Comparison of ENCODE assay signal across 8 cellular contexts in genomic region chr5:150562832-150563231, GRCh38. TPM values are rescaled to one million over a fixed set of nuclear protein-coding genes. Genes with fewer than 3 reads are reported as not detected.
DNase-seq lines count a peak whose midpoint lies in the region; ATAC-seq and TF ChIP-seq lines count a peak whose summit lies in the region.

No MANE protein-coding gene starts in this region.

- no peaks in the 10 kb centered on the region for H3K27me3 Mint-ChIP-seq in activated naive CD8-positive, alpha-beta T cell treated with anti-CD3 and anti-CD28 coated beads, Interleukin-2, amount 50 U/mL, for 24 hours
- peaks cover 4% of the 10 kb centered on the region for H3K27me3 Mint-ChIP-seq in activated naive CD8-positive, alpha-beta T cell treated with anti-CD3 and anti-CD28 coated beads for 36 hours
- H3K27me3 Mint-ChIP-seq in activated CD8-positive, alpha-beta T cell treated with anti-CD3 and anti-CD28 coated beads, Interleukin-2, amount 10 ng/mL, durations not matched to agents 7 days and 5 days (ENCODE audit: low read depth), result peaks cover 2% of the 10 kb centered on the region

- H3K4me3 ChIP-seq in left lung, result no peak overlapping the region

- ATAC-seq in activated naive CD8-positive, alpha-beta T cell treated with anti-CD3 and anti-CD28 coated beads, Interleukin-2, amount 50 U/mL, for 24 hours, result no peak
- ATAC-seq in activated CD8-positive, alpha-beta T cell treated with anti-CD3 and anti-CD28 coated beads, Interleukin-2, amount 10 ng/mL, durations not matched to agents 7 days and 5 days, result no peak
- no peak for ATAC-seq in left lung

- H3K9me3 Mint-ChIP-seq in activated naive CD8-positive, alpha-beta T cell treated with anti-CD3 and anti-CD28 coated beads, Interleukin-2, amount 50 U/mL, for 24 hours, result no peaks in the 10 kb centered on the region
- H3K9me3 Mint-ChIP-seq in activated naive CD8-positive, alpha-beta T cell treated with anti-CD3 and anti-CD28 coated beads for 36 hours, result no peaks in the 10 kb centered on the region
- no peaks in the 10 kb centered on the region for H3K9me3 Mint-ChIP-seq in activated CD8-positive, alpha-beta T cell treated with anti-CD3 and anti-CD28 coated beads, Interleukin-2, amount 10 ng/mL, durations not matched to agents 7 days and 5 days (ENCODE audit: insufficient read depth)

- no peaks in the 10 kb centered on the region for H3K4me1 Mint-ChIP-seq in activated naive CD8-positive, alpha-beta T cell treated with anti-CD3 and anti-CD28 coated beads, Interleukin-2, amount 50 U/mL, for 24 hours
- H3K4me1 Mint-ChIP-seq in activated naive CD8-positive, alpha-beta T cell treated with anti-CD3 and anti-CD28 coated beads for 36 hours, result peaks cover 2% of the 10 kb centered on the region
- peaks cover 4% of the 10 kb centered on the region for H3K4me1 Mint-ChIP-seq in activated CD8-positive, alpha-beta T cell treated with anti-CD3 and anti-CD28 coated beads, Interleukin-2, amount 10 ng/mL, durations not matched to agents 7 days and 5 days (ENCODE audit: low read depth)

- CTCF ChIA-PET in activated CD8-positive, alpha-beta T cell treated with anti-CD3 and anti-CD28 coated beads, Interleukin-2, amount 10 ng/mL, durations not matched to agents 7 days and 5 days (lab: Charles Lee), result interaction anchor here (0.7 to 2.7 kb wide), 4 partner anchors 14 to 289 kb away, joined by 3 to 9 read pairs (median 4); partner anchors contain the start of genes IRGM and SMIM3

- peak; percentile 35 to 46 for TF ChIP-seq CTCF in left lung (IDR thresholded peaks at IDR 0.05)

- no peaks in the 10 kb centered on the region for H3K27me3 ChIP-seq in left lung

- H3K27ac ChIP-seq in left lung, result no peak overlapping the region

- POLR2A ChIA-PET in activated CD8-positive, alpha-beta T cell treated with anti-CD3 and anti-CD28 coated beads, Interleukin-2, amount 10 ng/mL, durations not matched to agents 7 days and 5 days (lab: Charles Lee), result no interaction called here

- DNase-seq in activated naive CD8-positive, alpha-beta T cell treated with anti-CD3 and anti-CD28 coated beads, Interleukin-2, amount 50 U/mL, for 24 hours, result peak; percentile 22
- no peak for DNase-seq in activated naive CD8-positive, alpha-beta T cell treated with anti-CD3 and anti-CD28 coated beads for 36 hours
- DNase-seq in NCI-H1694 treated with DMSO at 0.1 percent for 48 hours (lab: John Stamatoyannopoulos, UW), result peak; percentile 37
- peak; percentile 53 for DNase-seq in activated CD8-positive, alpha-beta T cell treated with anti-CD3 and anti-CD28 coated beads, Interleukin-2, amount 10 ng/mL, durations not matched to agents 7 days and 5 days
- DNase-seq in left lung, result peak in 1 of 2 donors; percentile 11
- DNase-seq in amniotic stem cell (lab: John Stamatoyannopoulos, UW), result no peak
- DNase-seq in activated CD4-positive, CD25-positive, alpha-beta regulatory T cell (lab: John Stamatoyannopoulos, UW), result no peak
- no peak for DNase-seq in cerebellar nuclear complex (lab: John Stamatoyannopoulos, UW)

- intact Hi-C loops in left lung (cut with DNase I), result loop anchor here in 1 of 2 donors (5.0 to 10.0 kb wide), 2 partner anchors 99 to 282 kb away; partner anchors contain the start of genes IRGM and MYOZ3

- no peaks in the 10 kb centered on the region for H3K36me3 ChIP-seq in left lung

- peaks cover 4 to 19% of the 10 kb centered on the region in 2 donors for H3K4me1 ChIP-seq in left lung

- no peak overlapping the region for H3K27ac Mint-ChIP-seq in activated naive CD8-positive, alpha-beta T cell treated with anti-CD3 and anti-CD28 coated beads, Interleukin-2, amount 50 U/mL, for 24 hours
- no peak overlapping the region for H3K27ac Mint-ChIP-seq in activated naive CD8-positive, alpha-beta T cell treated with anti-CD3 and anti-CD28 coated beads for 36 hours
- no peak overlapping the region for H3K27ac Mint-ChIP-seq in activated CD8-positive, alpha-beta T cell treated with anti-CD3 and anti-CD28 coated beads, Interleukin-2, amount 10 ng/mL, durations not matched to agents 7 days and 5 days

- H3K36me3 Mint-ChIP-seq in activated naive CD8-positive, alpha-beta T cell treated with anti-CD3 and anti-CD28 coated beads, Interleukin-2, amount 50 U/mL, for 24 hours (ENCODE audit: low read depth), result no peaks in the 10 kb centered on the region
- H3K36me3 Mint-ChIP-seq in activated naive CD8-positive, alpha-beta T cell treated with anti-CD3 and anti-CD28 coated beads for 36 hours, result no peaks in the 10 kb centered on the region
- H3K36me3 Mint-ChIP-seq in activated CD8-positive, alpha-beta T cell treated with anti-CD3 and anti-CD28 coated beads, Interleukin-2, amount 10 ng/mL, durations not matched to agents 7 days and 5 days (ENCODE audit: low read depth), result no peaks in the 10 kb centered on the region

- no peak overlapping the region for H3K4me3 Mint-ChIP-seq in activated naive CD8-positive, alpha-beta T cell treated with anti-CD3 and anti-CD28 coated beads, Interleukin-2, amount 50 U/mL, for 24 hours
- no peak overlapping the region for H3K4me3 Mint-ChIP-seq in activated naive CD8-positive, alpha-beta T cell treated with anti-CD3 and anti-CD28 coated beads for 36 hours
- H3K4me3 Mint-ChIP-seq in activated CD8-positive, alpha-beta T cell treated with anti-CD3 and anti-CD28 coated beads, Interleukin-2, amount 10 ng/mL, durations not matched to agents 7 days and 5 days, result no peak overlapping the region

- no peaks in the 10 kb centered on the region for H3K9me3 ChIP-seq in left lung

RNA-seq across cellular contexts. Expression of gene NDST1, which starts 54.9 kb away (rescaled TPM):
- total RNA-seq in activated naive CD8-positive, alpha-beta T cell treated with anti-CD3 and anti-CD28 coated beads for 36 hours, result 1 to 10 TPM; 7.1 to 7.3 TPM
- under 1 TPM; 0.63 TPM for total RNA-seq in activated CD8-positive, alpha-beta T cell treated with anti-CD3 and anti-CD28 coated beads, Interleukin-2, amount 10 ng/mL, durations not matched to agents 7 days and 5 days
- 100 to 1,000 TPM in 1 of 2 donors, 10 to 100 TPM in 1; 89.3 to 100 TPM for total RNA-seq in left lung

Comparison
In these comparisons a context has a peak if more than half of its experiments do, and no peak if none do; other contexts are left out.
1. DNase-seq: peak in activated naive CD8-positive, alpha-beta T cell treated with anti-CD3 and anti-CD28 coated beads, Interleukin-2, amount 50 U/mL, for 24 hours (single experiment), NCI-H1694 treated with DMSO at 0.1 percent for 48 hours (single experiment) and activated CD8-positive, alpha-beta T cell treated with anti-CD3 and anti-CD28 coated beads, Interleukin-2, amount 10 ng/mL, durations not matched to agents 7 days and 5 days (single experiment); none in activated naive CD8-positive, alpha-beta T cell treated with anti-CD3 and anti-CD28 coated beads for 36 hours (single experiment), amniotic stem cell (single experiment), activated CD4-positive, CD25-positive, alpha-beta regulatory T cell (0 of 4) and cerebellar nuclear complex (0 of 2).
2. RNA of gene NDST1, which starts 54.9 kb away (total RNA-seq): 89.3 to 100 TPM in left lung; 7.1 to 7.3 TPM in activated naive CD8-positive, alpha-beta T cell treated with anti-CD3 and anti-CD28 coated beads for 36 hours and 0.63 TPM in activated CD8-positive, alpha-beta T cell treated with anti-CD3 and anti-CD28 coated beads, Interleukin-2, amount 10 ng/mL, durations not matched to agents 7 days and 5 days; every median in the first group is over 10 times any median in the second.